Comparison of ENCODE assay signal across 19 cellular contexts in the genomic region with DNA sequence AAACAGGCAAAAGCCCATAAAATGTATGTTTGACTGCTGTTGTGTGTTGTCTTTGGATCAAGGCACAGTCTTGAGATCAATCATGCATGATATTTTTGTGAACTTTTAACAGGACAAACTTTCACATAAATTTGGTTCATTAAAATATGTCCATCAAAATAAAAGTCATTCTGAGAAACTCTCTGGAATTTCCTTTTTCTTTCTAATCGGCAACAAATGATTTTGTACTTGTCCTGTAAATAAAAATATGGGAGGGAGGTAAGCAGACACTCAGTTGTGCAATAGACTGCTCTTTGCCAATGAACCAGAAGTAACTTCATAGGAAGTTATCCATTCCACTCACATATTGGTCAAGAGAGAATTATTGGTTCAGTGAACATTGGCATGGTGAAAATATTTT.
A peak's percentile ranks its signal among the peaks of the same experiment; 100 is the strongest.
DNase-seq lines count a peak whose midpoint lies in the region; ATAC-seq and TF ChIP-seq lines count a peak whose summit lies in the region.
"Had no signal": no experiment of that assay in that cellular context is flagged by ENCODE, and none has a peak within 500 bp of the region (broad histone marks: within the 10 kb centered on the region; RNA-seq: fewer than 3 reads in every experiment).

No MANE protein-coding gene starts in this region.

- H3K9me3 Mint-ChIP-seq in WTC11 (peaks cover 3% of the 10 kb centered on the region), glutamatergic neuron (ENCODE audit: unreplicated experiment) (peaks cover 2% of the 10 kb centered on the region)
- H3K9me3 Mint-ChIP-seq: effector memory CD8-positive, alpha-beta T cell had no signal

- H3K27me3 Mint-ChIP-seq in WTC11 (ENCODE audit: low read depth) (no peaks in the 10 kb centered on the region), glutamatergic neuron (ENCODE audit: unreplicated experiment) (peaks cover 2% of the 10 kb centered on the region)
- H3K27me3 Mint-ChIP-seq: IgD-negative memory B cell had no signal

- H3K4me3 Mint-ChIP-seq in WTC11 (no peak overlapping the region), glutamatergic neuron (ENCODE audit: unreplicated experiment) (no peak overlapping the region)
- H3K4me3 Mint-ChIP-seq: effector memory CD8-positive, alpha-beta T cell; IgD-negative memory B cell had no signal

- H3K4me3 ChIP-seq in fibroblast of villous mesenchyme (ENCODE audit: low read depth, low read length): no peak overlapping the region
- no peak overlapping the region for H3K4me3 ChIP-seq in skeletal muscle cell (ENCODE audit: low read depth, low read length)
- H3K4me3 ChIP-seq: Peyer's patch, sigmoid colon, thoracic aorta had no signal

- CTCF ChIA-PET in WTC11 (lab: Charles Lee): no interaction called here

- ATAC-seq in WTC11: no peak
- ATAC-seq: activated naive CD4-positive, alpha-beta T cell treated with anti-CD3 and anti-CD28 coated beads, Interleukin-2, amount 50 U/mL, for 72 hours; effector memory CD8-positive, alpha-beta T cell had no signal

- peaks cover 12% of the 10 kb centered on the region for H3K4me1 Mint-ChIP-seq in WTC11
- no peaks in the 10 kb centered on the region for H3K4me1 Mint-ChIP-seq in glutamatergic neuron (ENCODE audit: low read depth, unreplicated experiment)
- H3K4me1 Mint-ChIP-seq: IgD-negative memory B cell had no signal

- peaks cover 2% of the 10 kb centered on the region for H3K36me3 Mint-ChIP-seq in WTC11
- H3K36me3 Mint-ChIP-seq in glutamatergic neuron (ENCODE audit: unreplicated experiment): no peaks in the 10 kb centered on the region
- H3K36me3 Mint-ChIP-seq: IgD-negative memory B cell had no signal

- POLR2A ChIA-PET in WTC11 (lab: Charles Lee): no interaction called here

- peak; percentile 30 for DNase-seq in EL
- peak; percentile 1 for DNase-seq in astrocyte of the hippocampus (ENCODE audit: low read depth, low spot score)
- peak; percentile 82 for DNase-seq in fibroblast of villous mesenchyme (ENCODE audit: low read depth)
- DNase-seq in skeletal muscle cell (ENCODE audit: low read depth): peak; percentile 13
- no peak for DNase-seq in NCI-H128 (lab: John Stamatoyannopoulos, UW; ENCODE audit: unreplicated experiment)
- DNase-seq in NCI-H2227 treated with DMSO at 0.1 percent for 48 hours (lab: John Stamatoyannopoulos, UW): no peak
- no peak for DNase-seq in WTC11 (ENCODE audit: low spot score)
- no peak for DNase-seq in glutamatergic neuron
- DNase-seq: activated CD4-positive, alpha-beta T cell treated with anti-CD3 and anti-CD28 coated beads, Interleukin-2, amount 50 U/mL, for 1 hour; activated T-cell treated with anti-CD3 and anti-CD28 coated beads for 4 hours; effector memory CD8-positive, alpha-beta T cell; NCI-H1105; NCI-H2171; Peyer's patch; stimulated activated CD4-positive, alpha-beta T cell treated with anti-CD3 and anti-CD28 coated beads, Interleukin-2, amount 100 ng/mL, for 48 hours had no signal

- no peak for TF ChIP-seq CTCF in fibroblast of villous mesenchyme (IDR thresholded peaks at IDR 0.05; ENCODE audit: insufficient read depth, low read depth, low read length)
- TF ChIP-seq CTCF in WTC11 (IDR thresholded peaks at IDR 0.05): no peak
- TF ChIP-seq CTCF in glutamatergic neuron (IDR thresholded peaks at IDR 0.05; ENCODE audit: partially characterized antibody, unreplicated experiment): no peak

- H3K27ac Mint-ChIP-seq in WTC11 (no peak overlapping the region), glutamatergic neuron (ENCODE audit: unreplicated experiment) (no peak overlapping the region)
- H3K27ac Mint-ChIP-seq: activated naive CD4-positive, alpha-beta T cell treated with anti-CD3 and anti-CD28 coated beads, Interleukin-2, amount 50 U/mL, for 72 hours; effector memory CD8-positive, alpha-beta T cell; IgD-negative memory B cell had no signal

TF ChIP-seq in WTC11, 78 proteins besides CTCF, POLR2A, EP300 and RAD21 (continues in another document):
- TF ChIP-seq TP53 (CRISPR knock-in tag; IDR thresholded peaks at IDR 0.05): no peak
- TF ChIP-seq CBFB (CRISPR knock-in tag; IDR thresholded peaks at IDR 0.05; ENCODE audit: low read depth): no peak
- no peak for TF ChIP-seq ZNF416 (CRISPR knock-in tag; IDR thresholded peaks at IDR 0.05)
- no peak for TF ChIP-seq SMAD4 (CRISPR knock-in tag; IDR thresholded peaks at IDR 0.05)
- no peak for TF ChIP-seq NFATC4 (CRISPR knock-in tag; IDR thresholded peaks at IDR 0.05)
- TF ChIP-seq, protein P1, sequence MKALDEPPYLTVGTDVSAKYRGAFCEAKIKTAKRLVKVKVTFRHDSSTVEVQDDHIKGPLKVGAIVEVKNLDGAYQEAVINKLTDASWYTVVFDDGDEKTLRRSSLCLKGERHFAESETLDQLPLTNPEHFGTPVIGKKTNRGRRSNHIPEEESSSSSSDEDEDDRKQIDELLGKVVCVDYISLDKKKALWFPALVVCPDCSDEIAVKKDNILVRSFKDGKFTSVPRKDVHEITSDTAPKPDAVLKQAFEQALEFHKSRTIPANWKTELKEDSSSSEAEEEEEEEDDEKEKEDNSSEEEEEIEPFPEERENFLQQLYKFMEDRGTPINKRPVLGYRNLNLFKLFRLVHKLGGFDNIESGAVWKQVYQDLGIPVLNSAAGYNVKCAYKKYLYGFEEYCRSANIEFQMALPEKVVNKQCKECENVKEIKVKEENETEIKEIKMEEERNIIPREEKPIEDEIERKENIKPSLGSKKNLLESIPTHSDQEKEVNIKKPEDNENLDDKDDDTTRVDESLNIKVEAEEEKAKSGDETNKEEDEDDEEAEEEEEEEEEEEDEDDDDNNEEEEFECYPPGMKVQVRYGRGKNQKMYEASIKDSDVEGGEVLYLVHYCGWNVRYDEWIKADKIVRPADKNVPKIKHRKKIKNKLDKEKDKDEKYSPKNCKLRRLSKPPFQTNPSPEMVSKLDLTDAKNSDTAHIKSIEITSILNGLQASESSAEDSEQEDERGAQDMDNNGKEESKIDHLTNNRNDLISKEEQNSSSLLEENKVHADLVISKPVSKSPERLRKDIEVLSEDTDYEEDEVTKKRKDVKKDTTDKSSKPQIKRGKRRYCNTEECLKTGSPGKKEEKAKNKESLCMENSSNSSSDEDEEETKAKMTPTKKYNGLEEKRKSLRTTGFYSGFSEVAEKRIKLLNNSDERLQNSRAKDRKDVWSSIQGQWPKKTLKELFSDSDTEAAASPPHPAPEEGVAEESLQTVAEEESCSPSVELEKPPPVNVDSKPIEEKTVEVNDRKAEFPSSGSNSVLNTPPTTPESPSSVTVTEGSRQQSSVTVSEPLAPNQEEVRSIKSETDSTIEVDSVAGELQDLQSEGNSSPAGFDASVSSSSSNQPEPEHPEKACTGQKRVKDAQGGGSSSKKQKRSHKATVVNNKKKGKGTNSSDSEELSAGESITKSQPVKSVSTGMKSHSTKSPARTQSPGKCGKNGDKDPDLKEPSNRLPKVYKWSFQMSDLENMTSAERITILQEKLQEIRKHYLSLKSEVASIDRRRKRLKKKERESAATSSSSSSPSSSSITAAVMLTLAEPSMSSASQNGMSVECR (CRISPR knock-in tag; IDR thresholded peaks at IDR 0.05; ENCODE audit: borderline replicate concordance): no peak
- TF ChIP-seq SOX15 (CRISPR knock-in tag; IDR thresholded peaks at IDR 0.05): no peak
- TF ChIP-seq, protein P2, sequence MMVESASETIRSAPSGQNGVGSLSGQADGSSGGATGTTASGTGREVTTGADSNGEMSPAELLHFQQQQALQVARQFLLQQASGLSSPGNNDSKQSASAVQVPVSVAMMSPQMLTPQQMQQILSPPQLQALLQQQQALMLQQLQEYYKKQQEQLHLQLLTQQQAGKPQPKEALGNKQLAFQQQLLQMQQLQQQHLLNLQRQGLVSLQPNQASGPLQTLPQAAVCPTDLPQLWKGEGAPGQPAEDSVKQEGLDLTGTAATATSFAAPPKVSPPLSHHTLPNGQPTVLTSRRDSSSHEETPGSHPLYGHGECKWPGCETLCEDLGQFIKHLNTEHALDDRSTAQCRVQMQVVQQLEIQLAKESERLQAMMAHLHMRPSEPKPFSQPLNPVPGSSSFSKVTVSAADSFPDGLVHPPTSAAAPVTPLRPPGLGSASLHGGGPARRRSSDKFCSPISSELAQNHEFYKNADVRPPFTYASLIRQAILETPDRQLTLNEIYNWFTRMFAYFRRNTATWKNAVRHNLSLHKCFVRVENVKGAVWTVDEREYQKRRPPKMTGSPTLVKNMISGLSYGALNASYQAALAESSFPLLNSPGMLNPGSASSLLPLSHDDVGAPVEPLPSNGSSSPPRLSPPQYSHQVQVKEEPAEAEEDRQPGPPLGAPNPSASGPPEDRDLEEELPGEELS (CRISPR knock-in tag; IDR thresholded peaks at IDR 0.05): no peak
- no peak for TF ChIP-seq ZNF263 (CRISPR knock-in tag; IDR thresholded peaks at IDR 0.05; ENCODE audit: low read depth)
- no peak for TF ChIP-seq FOXK1 (CRISPR knock-in tag; IDR thresholded peaks at IDR 0.05)
- no peak for TF ChIP-seq GTF2I (CRISPR knock-in tag; conservative IDR thresholded peaks at IDR 0.05)
- TF ChIP-seq, protein P3, sequence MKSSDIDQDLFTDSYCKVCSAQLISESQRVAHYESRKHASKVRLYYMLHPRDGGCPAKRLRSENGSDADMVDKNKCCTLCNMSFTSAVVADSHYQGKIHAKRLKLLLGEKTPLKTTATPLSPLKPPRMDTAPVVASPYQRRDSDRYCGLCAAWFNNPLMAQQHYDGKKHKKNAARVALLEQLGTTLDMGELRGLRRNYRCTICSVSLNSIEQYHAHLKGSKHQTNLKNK (CRISPR knock-in tag; IDR thresholded peaks at IDR 0.05): no peak

Comparison
In these comparisons a context has a peak if more than half of its experiments do, and no peak if none do; other contexts are left out.
1. DNase-seq: peak in EL (single experiment), astrocyte of the hippocampus (single experiment), fibroblast of villous mesenchyme (single experiment) and skeletal muscle cell (single experiment); none in NCI-H128 (single experiment), NCI-H2227 treated with DMSO at 0.1 percent for 48 hours (single experiment), WTC11 (single experiment) and glutamatergic neuron (single experiment).